In the genomic region with DNA sequence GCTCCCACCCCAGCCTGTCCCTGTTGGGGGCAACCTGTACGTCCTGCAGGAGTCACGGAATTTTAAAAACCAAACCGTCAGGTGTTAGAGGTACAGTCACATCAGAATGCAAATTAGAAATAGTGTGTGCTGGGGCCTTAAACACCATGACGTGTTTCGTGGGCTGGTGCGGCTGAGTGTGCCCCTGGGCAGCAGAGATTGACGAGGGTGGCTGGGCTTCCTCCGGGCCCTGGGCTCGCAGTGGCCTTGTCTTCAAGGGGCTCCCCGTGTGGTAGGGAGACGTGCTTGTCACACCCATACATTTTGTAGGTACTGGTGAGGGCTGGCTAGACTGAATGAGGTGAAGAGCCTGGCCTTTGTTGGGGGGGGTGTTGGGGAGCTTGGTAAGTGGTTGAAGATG, we compare ENCODE assay signal across 34 cellular contexts.
"Had no signal": no experiment of that assay in that cellular context is flagged by ENCODE, and none has a peak within 500 bp of the region (broad histone marks: within the 10 kb centered on the region; RNA-seq: fewer than 3 reads in every experiment).

No MANE protein-coding gene starts in this region.

- H3K4me3 Mint-ChIP-seq: activated CD4-positive, alpha-beta T cell treated with anti-CD3 and anti-CD28 coated beads, Interleukin-2, amount 10 ng/mL, durations not matched to agents 24 days and 14 days; activated CD8-positive, alpha-beta T cell treated with anti-CD3 and anti-CD28 coated beads for 36 hours; activated naive CD4-positive, alpha-beta T cell treated with anti-CD3 and anti-CD28 coated beads, Interleukin-2, amount 50 U/mL, for 24 hours; activated naive CD8-positive, alpha-beta T cell treated with anti-CD3 and anti-CD28 coated beads, Interleukin-2, amount 10 ng/mL, durations not matched to agents 7 days and 5 days; activated T-cell treated with anti-CD3 and anti-CD28 coated beads, Interleukin-2, amount 50 U/mL, for 72 hours; activated T-helper 17 cell treated with anti-CD3 and anti-CD28 coated beads, Interleukin-2, amount 50 U/mL, for 72 hours; central memory CD8-positive, alpha-beta T cell; T-helper 1 cell treated with Interleukin-12 subunit alpha and Interleukin-12 subunit beta and Interleukin-4 antibody, amounts not matched to agents 30 μg/mL and 1 μg/mL, for 36 hours; T-helper 2 cell treated with Interferon-gamma antibody and Interleukin-4, amounts not matched to agents 5 μg/mL and 100 μg/mL, for 36 hours; WTC11 had no signal

- H3K4me2 ChIP-seq: SK-N-SH had no signal

- H3K27ac Mint-ChIP-seq: activated CD4-positive, alpha-beta T cell treated with anti-CD3 and anti-CD28 coated beads, Interleukin-2, amount 10 ng/mL, durations not matched to agents 24 days and 14 days; activated CD8-positive, alpha-beta T cell treated with anti-CD3 and anti-CD28 coated beads for 36 hours; activated naive CD4-positive, alpha-beta T cell treated with anti-CD3 and anti-CD28 coated beads, Interleukin-2, amount 50 U/mL, for 24 hours; activated naive CD8-positive, alpha-beta T cell treated with anti-CD3 and anti-CD28 coated beads, Interleukin-2, amount 10 ng/mL, durations not matched to agents 7 days and 5 days; activated T-cell treated with anti-CD3 and anti-CD28 coated beads, Interleukin-2, amount 50 U/mL, for 72 hours; activated T-helper 17 cell treated with anti-CD3 and anti-CD28 coated beads, Interleukin-2, amount 50 U/mL, for 72 hours; T-helper 1 cell treated with Interleukin-12 subunit alpha and Interleukin-12 subunit beta and Interleukin-4 antibody, amounts not matched to agents 30 μg/mL and 1 μg/mL, for 36 hours; T-helper 2 cell treated with Interferon-gamma antibody and Interleukin-4, amounts not matched to agents 5 μg/mL and 100 μg/mL, for 36 hours; WTC11 had no signal

- ATAC-seq: activated CD8-positive, alpha-beta T cell treated with anti-CD3 and anti-CD28 coated beads for 36 hours; activated T-cell treated with anti-CD3 and anti-CD28 coated beads, Interleukin-2, amount 50 U/mL, for 72 hours; activated T-helper 17 cell treated with anti-CD3 and anti-CD28 coated beads, Interleukin-2, amount 50 U/mL, for 72 hours; Panc1; WTC11 had no signal

- H3K4me3 ChIP-seq: ascending aorta, cardiac muscle cell, MG63, SJSA1 had no signal

- H3K9me2 ChIP-seq: SK-N-SH had no signal

- H3K9me3 Mint-ChIP-seq: central memory CD8-positive, alpha-beta T cell had no signal

- H3K27ac ChIP-seq: ascending aorta, cardiac muscle cell, SJSA1 had no signal

- H3K4me1 ChIP-seq: ascending aorta, SJSA1 had no signal

- H3K9me3 ChIP-seq: MG63, SK-N-SH had no signal

- H3K36me3 ChIP-seq: cardiac muscle cell, MG63, SJSA1 had no signal

- H3K27me3 ChIP-seq: ascending aorta, cardiac muscle cell, MG63, SJSA1 had no signal

- H3K27me3 Mint-ChIP-seq: activated CD4-positive, alpha-beta T cell treated with anti-CD3 and anti-CD28 coated beads, Interleukin-2, amount 10 ng/mL, durations not matched to agents 24 days and 14 days; activated CD8-positive, alpha-beta T cell treated with anti-CD3 and anti-CD28 coated beads for 36 hours; activated naive CD4-positive, alpha-beta T cell treated with anti-CD3 and anti-CD28 coated beads, Interleukin-2, amount 50 U/mL, for 24 hours; activated naive CD8-positive, alpha-beta T cell treated with anti-CD3 and anti-CD28 coated beads, Interleukin-2, amount 10 ng/mL, durations not matched to agents 7 days and 5 days; activated T-helper 17 cell treated with anti-CD3 and anti-CD28 coated beads, Interleukin-2, amount 50 U/mL, for 72 hours; central memory CD8-positive, alpha-beta T cell had no signal

- H3K9ac ChIP-seq: SK-N-SH had no signal

- DNase-seq: activated CD4-positive, alpha-beta T cell treated with anti-CD3 and anti-CD28 coated beads for 1 hour; activated CD4-positive, alpha-beta T cell treated with anti-CD3 and anti-CD28 coated beads, Interleukin-2, amount 10 ng/mL, durations not matched to agents 24 days and 14 days; activated CD4-positive, alpha-beta T cell treated with anti-CD3 and anti-CD28 coated beads, Interleukin-2, amount 50 U/mL, for 4 hours; activated CD8-positive, alpha-beta T cell treated with anti-CD3 and anti-CD28 coated beads for 36 hours; activated effector memory CD4-positive, alpha-beta T cell treated with anti-CD3 and anti-CD28 coated beads, Interleukin-2, amount 50 U/mL, for 16 hours; activated naive CD4-positive, alpha-beta T cell; activated naive CD8-positive, alpha-beta T cell treated with anti-CD3 and anti-CD28 coated beads, Interleukin-2, amount 10 ng/mL, durations not matched to agents 7 days and 5 days; activated T-cell treated with anti-CD3 and anti-CD28 coated beads, Interleukin-2, amount 50 U/mL, for 1 hour; activated T-cell treated with anti-CD3 and anti-CD28 coated beads, Interleukin-2, amount 50 U/mL, for 72 hours; amygdala; Kasumi-1; KBM-7; MG63; NCI-H1048; NCI-H1105 treated with DMSO at 0.1 percent for 48 hours; NCI-H1436; NCI-H1694; NCI-H2029; NCI-H510A; NCI-H526; NCI-H748 treated with DMSO at 0.1 percent for 48 hours; NK-92 treated with Interleukin-12 subunit alpha and Interleukin-12 subunit beta, amount 100 ng/mL, for 24 hours; SHP77 treated with DMSO at 0.1 percent for 48 hours; SK-N-SH had no signal
